Comparison of ENCODE assay signal across 13 cellular contexts in genomic region chr17:41012326-41012725, GRCh38. TPM values are rescaled to one million over a fixed set of nuclear protein-coding genes. Genes with fewer than 3 reads are reported as not detected.
"Had no signal": no experiment of that assay in that cellular context is flagged by ENCODE, and none has a peak within 500 bp of the region (broad histone marks: within the 10 kb centered on the region; RNA-seq: fewer than 3 reads in every experiment).

No MANE protein-coding gene starts in this region.

RNA-seq across cellular contexts. Expression of gene KRTAP3-1, which starts 3.4 kb away (rescaled TPM):
- total RNA-seq: activated B cell treated with CpG ODN at 0.5 μM for 24 hours; activated CD4-positive, alpha-beta memory T cell treated with anti-CD3 and anti-CD28 coated beads for 36 hours; activated naive CD4-positive, alpha-beta T cell treated with anti-CD3 and anti-CD28 coated beads for 36 hours; activated T-cell treated with anti-CD3 and anti-CD28 coated beads, Interleukin-2, amount 50 U/mL, for 4 hours; activated T-helper 1 cell treated with anti-CD3 and anti-CD28 coated beads, Interleukin-12 subunit alpha, Interleukin-12 subunit beta, Interleukin-2, Interleukin-4 antibody, amounts not matched to agents 30 ng/mL and 10 ng/mL and 1 ng/mL, durations not matched to agents 14 hours and 24 hours and 36 hours; bronchial epithelial cell; chondrocyte; colonic mucosa; OCI-LY7; RPMI7951; SJSA1; T-cell; T-helper 17 cell had no signal

RNA-seq across cellular contexts. Expression of gene KRTAP3-2, which starts 12.6 kb away (rescaled TPM):
- total RNA-seq: activated B cell treated with CpG ODN at 0.5 μM for 24 hours; activated CD4-positive, alpha-beta memory T cell treated with anti-CD3 and anti-CD28 coated beads for 36 hours; activated naive CD4-positive, alpha-beta T cell treated with anti-CD3 and anti-CD28 coated beads for 36 hours; activated T-cell treated with anti-CD3 and anti-CD28 coated beads, Interleukin-2, amount 50 U/mL, for 4 hours; activated T-helper 1 cell treated with anti-CD3 and anti-CD28 coated beads, Interleukin-12 subunit alpha, Interleukin-12 subunit beta, Interleukin-2, Interleukin-4 antibody, amounts not matched to agents 30 ng/mL and 10 ng/mL and 1 ng/mL, durations not matched to agents 14 hours and 24 hours and 36 hours; bronchial epithelial cell; chondrocyte; colonic mucosa; OCI-LY7; RPMI7951; SJSA1; T-cell; T-helper 17 cell had no signal

RNA-seq across cellular contexts. Expression of gene KRTAP1-5, which starts 14.7 kb away (rescaled TPM):
- total RNA-seq: activated B cell treated with CpG ODN at 0.5 μM for 24 hours; activated CD4-positive, alpha-beta memory T cell treated with anti-CD3 and anti-CD28 coated beads for 36 hours; activated naive CD4-positive, alpha-beta T cell treated with anti-CD3 and anti-CD28 coated beads for 36 hours; activated T-cell treated with anti-CD3 and anti-CD28 coated beads, Interleukin-2, amount 50 U/mL, for 4 hours; activated T-helper 1 cell treated with anti-CD3 and anti-CD28 coated beads, Interleukin-12 subunit alpha, Interleukin-12 subunit beta, Interleukin-2, Interleukin-4 antibody, amounts not matched to agents 30 ng/mL and 10 ng/mL and 1 ng/mL, durations not matched to agents 14 hours and 24 hours and 36 hours; bronchial epithelial cell; chondrocyte; colonic mucosa; OCI-LY7; RPMI7951; T-cell; T-helper 17 cell had no signal

RNA-seq across cellular contexts. Expression of gene KRTAP1-4, which starts 17.7 kb away (rescaled TPM):
- total RNA-seq: activated B cell treated with CpG ODN at 0.5 μM for 24 hours; activated CD4-positive, alpha-beta memory T cell treated with anti-CD3 and anti-CD28 coated beads for 36 hours; activated naive CD4-positive, alpha-beta T cell treated with anti-CD3 and anti-CD28 coated beads for 36 hours; activated T-cell treated with anti-CD3 and anti-CD28 coated beads, Interleukin-2, amount 50 U/mL, for 4 hours; activated T-helper 1 cell treated with anti-CD3 and anti-CD28 coated beads, Interleukin-12 subunit alpha, Interleukin-12 subunit beta, Interleukin-2, Interleukin-4 antibody, amounts not matched to agents 30 ng/mL and 10 ng/mL and 1 ng/mL, durations not matched to agents 14 hours and 24 hours and 36 hours; bronchial epithelial cell; chondrocyte; colonic mucosa; OCI-LY7; RPMI7951; SJSA1; T-cell; T-helper 17 cell had no signal

RNA-seq across cellular contexts. Expression of gene KRTAP3-3, which starts 18.4 kb away (rescaled TPM):
- total RNA-seq: activated B cell treated with CpG ODN at 0.5 μM for 24 hours; activated CD4-positive, alpha-beta memory T cell treated with anti-CD3 and anti-CD28 coated beads for 36 hours; activated naive CD4-positive, alpha-beta T cell treated with anti-CD3 and anti-CD28 coated beads for 36 hours; activated T-cell treated with anti-CD3 and anti-CD28 coated beads, Interleukin-2, amount 50 U/mL, for 4 hours; activated T-helper 1 cell treated with anti-CD3 and anti-CD28 coated beads, Interleukin-12 subunit alpha, Interleukin-12 subunit beta, Interleukin-2, Interleukin-4 antibody, amounts not matched to agents 30 ng/mL and 10 ng/mL and 1 ng/mL, durations not matched to agents 14 hours and 24 hours and 36 hours; bronchial epithelial cell; chondrocyte; colonic mucosa; OCI-LY7; RPMI7951; SJSA1; T-cell; T-helper 17 cell had no signal
